In genomic region chr19:55275851-55276719, GRCh38 we compare ENCODE assay signal across 11 cellular contexts. TPM values are rescaled to one million over a fixed set of nuclear protein-coding genes. Genes with fewer than 3 reads are reported as not detected.
DNase-seq lines count a peak whose midpoint lies in the region; ATAC-seq lines count a peak whose summit lies in the region.
"Had no signal": no experiment of that assay in that cellular context is flagged by ENCODE, and none has a peak within 500 bp of the region (broad histone marks: within the 10 kb centered on the region; RNA-seq: fewer than 3 reads in every experiment).

No MANE protein-coding gene starts in this region.

- peaks cover 4% of the 10 kb centered on the region for H3K36me3 Mint-ChIP-seq in IgD-negative memory B cell
- peaks cover 41% of the 10 kb centered on the region for H3K36me3 Mint-ChIP-seq in effector memory CD8-positive, alpha-beta T cell (ENCODE audit: insufficient read depth)

- H3K27me3 Mint-ChIP-seq in IgD-negative memory B cell, result no peaks in the 10 kb centered on the region
- no peaks in the 10 kb centered on the region for H3K27me3 Mint-ChIP-seq in effector memory CD8-positive, alpha-beta T cell
- H3K27me3 Mint-ChIP-seq: activated naive CD8-positive, alpha-beta T cell treated with anti-CD3 and anti-CD28 coated beads, Interleukin-2, amount 10 ng/mL, durations not matched to agents 7 days and 5 days; stimulated activated naive CD8-positive, alpha-beta T cell treated with anti-CD3 and anti-CD28 coated beads, Interleukin-15, amount 100 ng/mL, for 72 hours had no signal

- H3K9me3 Mint-ChIP-seq in IgD-negative memory B cell, result no peaks in the 10 kb centered on the region
- H3K9me3 Mint-ChIP-seq in effector memory CD8-positive, alpha-beta T cell, result no peaks in the 10 kb centered on the region
- H3K9me3 Mint-ChIP-seq: activated naive CD8-positive, alpha-beta T cell treated with anti-CD3 and anti-CD28 coated beads, Interleukin-2, amount 10 ng/mL, durations not matched to agents 7 days and 5 days; stimulated activated naive CD8-positive, alpha-beta T cell treated with anti-CD3 and anti-CD28 coated beads, Interleukin-15, amount 100 ng/mL, for 72 hours had no signal

- ATAC-seq in GM18502 (IDR thresholded peaks at IDR 0.05; ENCODE audit: poor library complexity, unreplicated experiment) (peak; percentile 58), GM21381 (IDR thresholded peaks at IDR 0.05; ENCODE audit: unreplicated experiment) (peak; percentile 46)
- peak; percentile 47 for ATAC-seq in effector memory CD8-positive, alpha-beta T cell (replicated peaks)
- ATAC-seq: stimulated activated naive CD8-positive, alpha-beta T cell treated with anti-CD3 and anti-CD28 coated beads, Interleukin-15, amount 100 ng/mL, for 72 hours had no signal

- peak overlapping the region; percentile 61 to 90 (median 77) for H3K4me3 Mint-ChIP-seq in IgD-negative memory B cell
- peak overlapping the region; percentile 76 to 78 for H3K4me3 Mint-ChIP-seq in effector memory CD8-positive, alpha-beta T cell
- H3K4me3 Mint-ChIP-seq: activated naive CD8-positive, alpha-beta T cell treated with anti-CD3 and anti-CD28 coated beads, Interleukin-2, amount 10 ng/mL, durations not matched to agents 7 days and 5 days; stimulated activated naive CD8-positive, alpha-beta T cell treated with anti-CD3 and anti-CD28 coated beads, Interleukin-15, amount 100 ng/mL, for 72 hours had no signal

- H3K4me1 Mint-ChIP-seq in IgD-negative memory B cell, result peaks cover 28 to 47% (median 39%) of the 10 kb centered on the region in 3 donors
- H3K4me1 Mint-ChIP-seq in effector memory CD8-positive, alpha-beta T cell (ENCODE audit: low read depth in 2 of 2), result peaks cover 29 to 32% of the 10 kb centered on the region in 2 donors

- H3K27ac Mint-ChIP-seq in IgD-negative memory B cell, result peak overlapping the region; percentile 84 to 98 (median 90)
- H3K27ac Mint-ChIP-seq in effector memory CD8-positive, alpha-beta T cell, result peak overlapping the region; percentile 94 to 95

- DNase-seq in effector memory CD8-positive, alpha-beta T cell, result peak in 1 of 3 experiments; percentile 39
- no peak for DNase-seq in NCI-H345 treated with DMSO at 0.1 percent for 48 hours (lab: John Stamatoyannopoulos, UW; ENCODE audit: unreplicated experiment)
- DNase-seq in MV-4-11 (lab: John Stamatoyannopoulos, UW), result no peak
- no peak for DNase-seq in NCI-H510A (lab: John Stamatoyannopoulos, UW)
- no peak for DNase-seq in NCI-H146 treated with DMSO at 0.1 percent for 48 hours (lab: John Stamatoyannopoulos, UW; ENCODE audit: unreplicated experiment)
- DNase-seq: activated naive CD8-positive, alpha-beta T cell treated with anti-CD3 and anti-CD28 coated beads, Interleukin-2, amount 10 ng/mL, durations not matched to agents 7 days and 5 days; NCI-H1092 treated with DMSO at 0.1 percent for 48 hours; stimulated activated naive CD8-positive, alpha-beta T cell treated with anti-CD3 and anti-CD28 coated beads, Interleukin-15, amount 100 ng/mL, for 72 hours had no signal

RNA-seq across cellular contexts. Expression of gene HSPBP1, which starts 3.8 kb away (rescaled TPM):
- polyA plus RNA-seq in IgD-negative memory B cell, result 34.1 TPM

RNA-seq across cellular contexts. Expression of gene BRSK1, which starts 7.7 kb away (rescaled TPM):
- polyA plus RNA-seq in IgD-negative memory B cell, result 0.34 TPM

RNA-seq across cellular contexts. Expression of gene PPP6R1, which starts 17.3 kb away (rescaled TPM):
- 47.0 TPM for polyA plus RNA-seq in IgD-negative memory B cell

RNA-seq across cellular contexts. Expression of gene TMEM86B, which starts 47.5 kb away (rescaled TPM):
- 1.4 TPM for polyA plus RNA-seq in IgD-negative memory B cell

RNA-seq across cellular contexts. Expression of gene TMEM150B, which starts 49.1 kb away (rescaled TPM):
- polyA plus RNA-seq in IgD-negative memory B cell, result not detected
